ENCODE assay signal across 23 cellular contexts in genomic region chr15:67613708-67614107, GRCh38.
A peak's percentile ranks its signal among the peaks of the same experiment; 100 is the strongest.
DNase-seq lines count a peak whose midpoint lies in the region; ATAC-seq and TF ChIP-seq lines count a peak whose summit lies in the region.
"Had no signal": no experiment of that assay in that cellular context is flagged by ENCODE, and none has a peak within 500 bp of the region (broad histone marks: within the 10 kb centered on the region; RNA-seq: fewer than 3 reads in every experiment).

No MANE protein-coding gene starts in this region.

- H4K20me1 ChIP-seq in OCI-LY1 (ENCODE audit: insufficient read depth, low read length): no peaks in the 10 kb centered on the region

- no peaks in the 10 kb centered on the region for H3K9me2 ChIP-seq in OCI-LY1 (ENCODE audit: low read depth, low read length)

- H3K9ac ChIP-seq in OCI-LY1 (ENCODE audit: low read length): no peak overlapping the region

- ATAC-seq in foreskin keratinocyte (no peak), GM21390 (IDR thresholded peaks at IDR 0.05; ENCODE audit: unreplicated experiment) (no peak), left colon (no peak)
- ATAC-seq in activated CD4-positive, alpha-beta T cell treated with anti-CD3 and anti-CD28 coated beads for 36 hours: no peak
- ATAC-seq: CD8-positive, alpha-beta T cell; heart right ventricle; stimulated activated naive B cell treated with anti-CD40 and anti-IgM and Interleukin-4, amounts not matched to agents 10 μg/mL and 1 μg/mL and 100 μg/mL, for 72 hours had no signal

- POLR2A ChIA-PET in AG04450 (lab: Yijun Ruan, JAX): no interaction called here
- POLR2A ChIA-PET in activated CD4-positive, alpha-beta T cell treated with anti-CD3 and anti-CD28 coated beads for 36 hours (lab: Charles Lee): no interaction called here

- no peaks in the 10 kb centered on the region for H3K36me3 Mint-ChIP-seq in activated CD4-positive, alpha-beta T cell treated with anti-CD3 and anti-CD28 coated beads for 36 hours (ENCODE audit: low read depth)

- H2AFZ ChIP-seq in OCI-LY1 (ENCODE audit: low read length): no peak overlapping the region

- H3K27me3 Mint-ChIP-seq in activated CD4-positive, alpha-beta T cell treated with anti-CD3 and anti-CD28 coated beads for 36 hours: no peaks in the 10 kb centered on the region
- H3K27me3 Mint-ChIP-seq: stimulated activated naive B cell treated with anti-CD40 and anti-IgM and Interleukin-4, amounts not matched to agents 10 μg/mL and 1 μg/mL and 100 μg/mL, for 72 hours had no signal

- DNase-seq in AG04450 (ENCODE audit: low read depth, low spot score): no peak
- DNase-seq in foreskin keratinocyte: peak in 1 of 2 donors; percentile 9
- no peak for DNase-seq in left colon
- DNase-seq in NCI-H774 (lab: John Stamatoyannopoulos, UW): no peak
- DNase-seq in activated CD4-positive, alpha-beta T cell treated with anti-CD3 and anti-CD28 coated beads for 36 hours: no peak
- DNase-seq: activated CD4-positive, alpha-beta T cell treated with anti-CD3 and anti-CD28 coated beads for 4 hours; activated CD8-positive, alpha-beta memory T cell treated with anti-CD3 and anti-CD28 coated beads, Interleukin-2, amount 50 U/mL, for 48 hours; activated effector memory CD4-positive, alpha-beta T cell treated with Interleukin-2 at 50 U/mL for 16 hours; CD8-positive, alpha-beta T cell; heart right ventricle; immature natural killer cell; left ventricle myocardium inferior; NCI-H1417 treated with DMSO at 0.1 percent for 48 hours; NCI-H526; Right ventricle myocardium superior; stimulated activated CD4-positive, alpha-beta T cell treated with anti-CD3 and anti-CD28 coated beads, Interleukin-1b, Interleukin-23, amount 100 ng/mL, for 48 hours; stimulated activated naive B cell treated with anti-CD40 and anti-IgM and Interleukin-4, amounts not matched to agents 10 μg/mL and 1 μg/mL and 100 μg/mL, for 72 hours; testis had no signal

- H3K4me3 ChIP-seq in AG04450 (ENCODE audit: low read depth, low read length) (no peak overlapping the region), GM12875 (ENCODE audit: low read depth, low read length) (no peak overlapping the region), OCI-LY1 (ENCODE audit: low read depth, low read length, poor library complexity, severe bottlenecking) (no peak overlapping the region)
- H3K4me3 ChIP-seq: coronary artery, heart right ventricle, left ventricle myocardium inferior, prostate gland, testis had no signal

- no peak overlapping the region for H3K27ac ChIP-seq in AG04450 (ENCODE audit: low read depth, low read length)
- H3K27ac ChIP-seq in OCI-LY1 (ENCODE audit: low read depth, low read length, poor library complexity, severe bottlenecking): no peak overlapping the region
- no peak overlapping the region for H3K27ac ChIP-seq in foreskin keratinocyte
- H3K27ac ChIP-seq: coronary artery, heart right ventricle, left ventricle myocardium inferior, prostate gland, testis had no signal

- H3K27me3 ChIP-seq in AG04450 (ENCODE audit: control insufficient read depth, insufficient read depth, low read length) (no peaks in the 10 kb centered on the region), OCI-LY1 (ENCODE audit: insufficient read depth, low read length) (no peaks in the 10 kb centered on the region), foreskin keratinocyte (no peaks in the 10 kb centered on the region)
- H3K27me3 ChIP-seq: heart right ventricle, testis had no signal

- no peaks in the 10 kb centered on the region for H3K4me1 Mint-ChIP-seq in activated CD4-positive, alpha-beta T cell treated with anti-CD3 and anti-CD28 coated beads for 36 hours
- H3K4me1 Mint-ChIP-seq: immature natural killer cell; stimulated activated naive B cell treated with anti-CD40 and anti-IgM and Interleukin-4, amounts not matched to agents 10 μg/mL and 1 μg/mL and 100 μg/mL, for 72 hours had no signal

- no peaks in the 10 kb centered on the region for H3K9me3 Mint-ChIP-seq in activated CD4-positive, alpha-beta T cell treated with anti-CD3 and anti-CD28 coated beads for 36 hours (ENCODE audit: low read depth)
- H3K9me3 Mint-ChIP-seq: CD8-positive, alpha-beta T cell; immature natural killer cell; stimulated activated naive B cell treated with anti-CD40 and anti-IgM and Interleukin-4, amounts not matched to agents 10 μg/mL and 1 μg/mL and 100 μg/mL, for 72 hours had no signal

- H3K4me2 ChIP-seq in OCI-LY1 (ENCODE audit: low read length): no peak overlapping the region

- TF ChIP-seq CTCF in AG04450 (IDR thresholded peaks at IDR 0.05; ENCODE audit: low read depth, low read length) (peak; percentile 9; the same call in 1 of the 2 replicates), GM12875 (IDR thresholded peaks at IDR 0.05; ENCODE audit: borderline replicate concordance, insufficient read depth, low read depth, low read length) (0 out of 2 replicates have a peak, but pooled peaks have one; percentile 8), OCI-LY1 (IDR thresholded peaks at IDR 0.05; ENCODE audit: low read length) (peak; percentile 25; the same call in 1 of the 2 replicates), foreskin keratinocyte (conservative IDR thresholded peaks at IDR 0.05) (peak; percentile 39)

- H3K27ac Mint-ChIP-seq in activated CD4-positive, alpha-beta T cell treated with anti-CD3 and anti-CD28 coated beads for 36 hours: no peak overlapping the region
- H3K27ac Mint-ChIP-seq: CD8-positive, alpha-beta T cell; immature natural killer cell; stimulated activated naive B cell treated with anti-CD40 and anti-IgM and Interleukin-4, amounts not matched to agents 10 μg/mL and 1 μg/mL and 100 μg/mL, for 72 hours had no signal

- intact Hi-C loops in left colon (cut with DNase I, micrococcal nuclease): no loop called here
- intact Hi-C loops in activated CD4-positive, alpha-beta T cell treated with anti-CD3 and anti-CD28 coated beads for 36 hours (cut with DNase I, micrococcal nuclease): no loop called here

- CTCF ChIA-PET in AG04450 (lab: Charles Lee): interaction anchor here (1.6 kb wide), 1 partner anchor 222 kb away, joined by 6 read pairs; no protein-coding TSS in a partner anchor
- CTCF ChIA-PET in activated CD4-positive, alpha-beta T cell treated with anti-CD3 and anti-CD28 coated beads for 36 hours (lab: Charles Lee): interaction anchor here (0.8 to 1.4 kb wide), 4 partner anchors 43 to 155 kb away, joined by 3 to 4 read pairs (median 4); no protein-coding TSS in a partner anchor

- H3K9me3 ChIP-seq in AG04450 (ENCODE audit: control insufficient read depth, insufficient read depth, low read length) (no peaks in the 10 kb centered on the region), OCI-LY1 (ENCODE audit: low read length) (no peaks in the 10 kb centered on the region)
- H3K9me3 ChIP-seq: heart right ventricle, left ventricle myocardium inferior, prostate gland, testis had no signal

- H3K4me1 ChIP-seq in OCI-LY1 (ENCODE audit: insufficient read depth, low read length, severe bottlenecking) (no peaks in the 10 kb centered on the region), foreskin keratinocyte (no peaks in the 10 kb centered on the region)
- H3K4me1 ChIP-seq: left ventricle myocardium inferior, prostate gland, testis had no signal

- H3K36me3 ChIP-seq in OCI-LY1 (ENCODE audit: insufficient read depth, low read length): peaks cover 4% of the 10 kb centered on the region; the same call in 1 of the 2 replicates
- H3K36me3 ChIP-seq: prostate gland had no signal

- H3F3A ChIP-seq in OCI-LY1 (ENCODE audit: insufficient read depth, low read length): no peaks in the 10 kb centered on the region

- H3K79me2 ChIP-seq in OCI-LY1 (ENCODE audit: insufficient read depth, low read length): no peaks in the 10 kb centered on the region

- H3K4me3 Mint-ChIP-seq in activated CD4-positive, alpha-beta T cell treated with anti-CD3 and anti-CD28 coated beads for 36 hours: no peak overlapping the region
- H3K4me3 Mint-ChIP-seq: CD8-positive, alpha-beta T cell; immature natural killer cell; stimulated activated naive B cell treated with anti-CD40 and anti-IgM and Interleukin-4, amounts not matched to agents 10 μg/mL and 1 μg/mL and 100 μg/mL, for 72 hours had no signal
